Comparison of ENCODE assay signal across 11 cellular contexts in the genomic region with DNA sequence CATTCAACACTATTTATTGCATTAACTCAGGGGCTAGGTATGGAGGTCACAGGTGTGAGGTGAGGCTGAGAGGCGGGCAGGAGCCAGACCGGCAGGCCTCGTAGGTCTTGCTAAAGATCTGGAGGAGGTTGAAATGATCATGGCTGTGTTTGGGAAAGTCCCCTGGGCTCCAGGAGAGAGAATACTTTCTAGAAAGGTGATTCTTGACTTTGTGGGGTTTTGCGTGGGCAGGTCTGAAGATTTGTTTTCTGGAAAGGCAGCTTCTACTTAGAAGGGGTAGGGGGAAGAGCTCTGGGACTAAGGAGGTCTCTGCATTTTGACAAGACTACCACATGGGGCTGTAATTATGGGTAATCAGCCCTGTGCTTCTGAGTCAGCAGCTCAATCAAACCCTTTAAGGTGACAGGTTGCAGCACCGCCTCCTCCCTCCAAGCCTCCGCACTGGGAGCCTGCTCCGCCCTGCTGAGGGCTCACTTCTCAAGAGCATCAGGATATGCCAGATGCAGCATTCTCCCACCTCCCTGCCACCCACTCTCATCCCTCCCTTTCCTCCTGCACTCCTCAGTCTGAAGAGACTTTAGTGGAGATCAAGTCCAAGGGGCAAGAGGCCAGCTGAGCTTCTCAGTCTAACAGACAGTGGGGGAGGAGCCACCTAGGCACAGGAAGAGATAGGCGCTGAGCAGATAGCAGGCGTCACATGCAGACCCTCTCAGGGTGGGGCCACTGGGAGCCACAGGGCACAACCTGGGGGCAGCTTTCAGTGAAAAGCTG. TPM values are rescaled to one million over a fixed set of nuclear protein-coding genes. Genes with fewer than 3 reads are reported as not detected.
A peak's percentile ranks its signal among the peaks of the same experiment; 100 is the strongest.
DNase-seq lines count a peak whose midpoint lies in the region; ATAC-seq, FAIRE-seq and TF ChIP-seq lines count a peak whose summit lies in the region.
"Had no signal": no experiment of that assay in that cellular context is flagged by ENCODE, and none has a peak within 500 bp of the region (broad histone marks: within the 10 kb centered on the region; RNA-seq: fewer than 3 reads in every experiment).

No MANE protein-coding gene starts in this region.

- ATAC-seq in GM19468 (IDR thresholded peaks at IDR 0.05; ENCODE audit: extremely low read depth, unreplicated experiment): peak; percentile 14
- ATAC-seq in esophagus mucosa: peak; percentile 80
- ATAC-seq in sciatic nerve: no peak
- no peak for ATAC-seq in HG02623 (IDR thresholded peaks at IDR 0.05; ENCODE audit: unreplicated experiment)
- ATAC-seq in GM21825 (IDR thresholded peaks at IDR 0.05; ENCODE audit: unreplicated experiment): no peak

- peak; percentile 90 for DNase-seq in NCI-H2171 treated with DMSO at 0.1 percent for 48 hours (lab: John Stamatoyannopoulos, UW)
- DNase-seq in sciatic nerve (ENCODE audit: low spot score): peak; percentile 43
- DNase-seq in RCC 7860 (ENCODE audit: low spot score): no peak
- DNase-seq in osteoblast (ENCODE audit: insufficient read length, low spot score, missing footprints): no peak
- DNase-seq: Karpas-422 had no signal

- no peak overlapping the region for H2AFZ ChIP-seq in osteoblast (ENCODE audit: low read length)

- no peak for TF ChIP-seq CTCF in osteoblast (IDR thresholded peaks at IDR 0.05; ENCODE audit: extremely low read depth, low read depth, low read length)

- H3K4me3 ChIP-seq in osteoblast (ENCODE audit: insufficient read depth, low read length): no peak overlapping the region
- H3K4me3 ChIP-seq: HAP-1 had no signal

- no peaks in the 10 kb centered on the region for H3K27me3 ChIP-seq in osteoblast (ENCODE audit: insufficient read depth, low read length)

- no peaks in the 10 kb centered on the region for H3K36me3 ChIP-seq in osteoblast (ENCODE audit: insufficient read depth, low read length)
- H3K36me3 ChIP-seq: HAP-1 had no signal

- peaks cover 13% of the 10 kb centered on the region for H3K4me1 ChIP-seq in osteoblast (ENCODE audit: insufficient read depth, low read length)
- H3K4me1 ChIP-seq: HAP-1 had no signal

- H3K27ac ChIP-seq in osteoblast (ENCODE audit: low read depth, low read length): no peak overlapping the region

- intact Hi-C loops in sciatic nerve (cut with DNase I): no loop called here

- no peak overlapping the region for H3K4me2 ChIP-seq in osteoblast (ENCODE audit: insufficient read depth, low read length)

- H3K9me3 ChIP-seq in osteoblast (ENCODE audit: low read depth, low read length): no peaks in the 10 kb centered on the region
- H3K9me3 ChIP-seq: HAP-1 had no signal

- no peak for FAIRE-seq in RCC 7860 (lab: Jason Lieb, UNC)

- H4K20me1 ChIP-seq in osteoblast (ENCODE audit: insufficient read depth, low read length): no peaks in the 10 kb centered on the region

- no peaks in the 10 kb centered on the region for H3K79me2 ChIP-seq in osteoblast (ENCODE audit: insufficient read depth, low read length)

RNA-seq across cellular contexts. Expression of a gene that starts 30.5 kb away (rescaled TPM):
- 14.1 TPM for total RNA-seq in esophagus mucosa
- 24.6 TPM for total RNA-seq in sciatic nerve
- total RNA-seq in osteoblast: 39.5 and 49.9 TPM in 2 replicates

RNA-seq across cellular contexts. Expression of a gene that starts 56.5 kb away (rescaled TPM):
- total RNA-seq in esophagus mucosa: not detected
- not detected for total RNA-seq in sciatic nerve
- not detected in 2 replicates for total RNA-seq in osteoblast
- total RNA-seq: T-helper 2 cell treated with Interferon-gamma antibody and Interleukin-4, amounts not matched to agents 100 ng/mL and 5 ng/mL, for 36 hours had no signal

Comparison
In these comparisons a context has a peak if more than half of its experiments do, and no peak if none do; other contexts are left out.
1. ATAC-seq: peak in GM19468 (single experiment) and esophagus mucosa (single experiment); none in sciatic nerve (single experiment), HG02623 (single experiment) and GM21825 (single experiment).
2. DNase-seq: peak in NCI-H2171 treated with DMSO at 0.1 percent for 48 hours (single experiment) and sciatic nerve (single experiment); none in RCC 7860 (single experiment) and osteoblast (single experiment).